33 cellular contexts compared by ENCODE assay signal in genomic region chr20:43804781-43805180, GRCh38.
"Had no signal": no experiment of that assay in that cellular context is flagged by ENCODE, and none has a peak within 500 bp of the region (broad histone marks: within the 10 kb centered on the region; RNA-seq: fewer than 3 reads in every experiment).

No MANE protein-coding gene starts in this region.

- DNase-seq: activated effector memory CD4-positive, alpha-beta T cell treated with anti-CD3 and anti-CD28 coated beads, Interleukin-2, amount 50 U/mL, for 16 hours; activated effector memory CD4-positive, alpha-beta T cell treated with Interleukin-2 at 50 U/mL for 16 hours; activated gamma-delta T cell; activated gamma-delta T cell treated with Interleukin-2 at 50 U/mL for 16 hours; activated naive CD4-positive, alpha-beta T cell; activated naive CD4-positive, alpha-beta T cell treated with anti-CD3 and anti-CD28 coated beads for 36 hours; activated naive CD4-positive, alpha-beta T cell treated with anti-CD3 and anti-CD28 coated beads, Interleukin-2, amount 10 ng/mL, durations not matched to agents 7 days and 5 days; activated naive CD4-positive, alpha-beta T cell treated with anti-CD3 and anti-CD28 coated beads, Interleukin-2, amount 50 U/mL, for 16 hours; activated naive CD4-positive, alpha-beta T cell treated with Interleukin-2 at 50 U/mL for 16 hours; activated naive CD8-positive, alpha-beta T cell treated with anti-CD3 and anti-CD28 coated beads for 36 hours; activated naive CD8-positive, alpha-beta T cell treated with anti-CD3 and anti-CD28 coated beads, Interleukin-2, amount 10 ng/mL, durations not matched to agents 7 days and 5 days; activated naive CD8-positive, alpha-beta T cell treated with anti-CD3 and anti-CD28 coated beads, Interleukin-2, amount 50 U/mL, for 24 hours; activated T-cell treated with anti-CD3 and anti-CD28 coated beads, Interleukin-2, amount 50 U/mL, for 24 hours; activated T-cell treated with anti-CD3 and anti-CD28 coated beads, Interleukin-2, amount 50 U/mL, for 4 hours; activated T-cell treated with anti-CD3 and anti-CD28 coated beads, Interleukin-2, amount 50 U/mL, for 48 hours; activated T-cell treated with anti-CD3 and anti-CD28 coated beads, Interleukin-2, amount 50 U/mL, for 72 hours; adrenal gland; amniotic stem cell; amygdala; anterior cingulate cortex; aorta; body of pancreas; brain microvascular endothelial cell; caudate nucleus; central memory CD4-positive, alpha-beta T cell; cerebellar nuclear complex had no signal

- H3K4me3 ChIP-seq: adrenal gland, ascending aorta, body of pancreas, breast epithelium, cardiac muscle cell had no signal

- H3K36me3 ChIP-seq: adrenal gland, ascending aorta, brain microvascular endothelial cell, breast epithelium, cardiac muscle cell had no signal

- H3K27ac ChIP-seq: adrenal gland, ascending aorta, body of pancreas, brain microvascular endothelial cell, breast epithelium, cardiac muscle cell had no signal

- ATAC-seq: activated naive CD4-positive, alpha-beta T cell treated with anti-CD3 and anti-CD28 coated beads, Interleukin-2, amount 50 U/mL, for 72 hours; activated naive CD8-positive, alpha-beta T cell treated with anti-CD3 and anti-CD28 coated beads, Interleukin-2, amount 50 U/mL, for 24 hours; activated T-cell treated with anti-CD3 and anti-CD28 coated beads, Interleukin-2, amount 50 U/mL, for 4 hours; activated T-cell treated with anti-CD3 and anti-CD28 coated beads, Interleukin-2, amount 50 U/mL, for 72 hours; activated T-helper 17 cell treated with anti-CD3 and anti-CD28 coated beads, Interleukin-2, amount 50 U/mL, for 72 hours; body of pancreas had no signal

- FAIRE-seq: astrocyte, bronchial epithelial cell had no signal

- H3K27me3 ChIP-seq: adrenal gland, ascending aorta, body of pancreas, brain microvascular endothelial cell, cardiac muscle cell had no signal

- H3K4me1 ChIP-seq: adrenal gland, ascending aorta, body of pancreas, breast epithelium had no signal
